ENCODE assay signal across 10 cellular contexts in the genomic region with DNA sequence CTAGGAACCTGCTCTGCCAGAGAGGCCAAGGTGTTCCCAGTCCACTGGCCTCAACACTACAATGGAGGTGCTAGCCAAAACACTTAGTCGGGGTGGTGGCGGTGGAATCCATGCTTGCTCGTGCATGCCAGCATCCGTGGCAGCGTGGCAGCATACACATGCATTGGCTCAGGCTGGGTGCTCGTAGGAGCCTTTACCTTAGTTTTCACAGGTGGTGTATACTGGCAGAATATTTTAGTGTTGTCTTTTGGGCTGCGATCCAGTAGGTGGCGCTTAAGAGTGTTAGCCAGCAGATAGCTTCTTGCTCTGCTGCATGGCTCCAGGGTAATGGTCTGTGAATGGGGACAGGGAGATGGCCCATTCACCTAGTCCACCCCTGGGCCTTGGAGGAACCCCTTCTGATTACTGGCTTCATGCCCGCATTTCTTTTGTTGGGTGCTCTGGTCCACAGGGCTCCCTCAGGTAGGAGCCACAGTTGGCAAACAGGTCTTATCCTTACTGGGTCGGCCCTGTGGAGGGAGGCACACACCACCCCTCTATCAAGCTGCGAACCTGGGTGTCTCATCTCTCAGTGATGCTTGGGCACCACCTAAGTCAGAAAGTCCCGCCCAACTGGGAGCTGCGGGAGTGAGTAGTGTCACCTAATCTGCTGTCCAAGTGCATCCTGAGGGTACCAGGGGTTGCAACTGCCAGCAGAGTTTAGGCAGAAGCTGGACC. TPM values are rescaled to one million over a fixed set of nuclear protein-coding genes. Genes with fewer than 3 reads are reported as not detected.
DNase-seq lines count a peak whose midpoint lies in the region; ATAC-seq, FAIRE-seq and TF ChIP-seq lines count a peak whose summit lies in the region.
"Had no signal": no experiment of that assay in that cellular context is flagged by ENCODE, and none has a peak within 500 bp of the region (broad histone marks: within the 10 kb centered on the region; RNA-seq: fewer than 3 reads in every experiment).

No MANE protein-coding gene starts in this region.

- intact Hi-C loops in Panc1 (cut with micrococcal nuclease; ENCODE audit: unreplicated experiment): no loop called here

- TF ChIP-seq POLR2A in tibial nerve (IDR thresholded peaks at IDR 0.05): no peak

- H3K27ac ChIP-seq in Panc1 (ENCODE audit: low read length) (no peak overlapping the region), tibial nerve (no peak overlapping the region)

- WGBS in tibial nerve, 2 donors: 41 to 54% methylated on average over 5 to 13 of the region's 13 CpGs

- H3K36me3 ChIP-seq in Panc1 (ENCODE audit: control insufficient read depth, insufficient read depth, low read length): no peaks in the 10 kb centered on the region
- no peaks in the 10 kb centered on the region for H3K36me3 ChIP-seq in tibial nerve

- H3K27ac Mint-ChIP-seq in mesothelial cell of epicardium: no peak overlapping the region
- H3K27ac Mint-ChIP-seq: CD8-positive, alpha-beta T cell; natural killer cell had no signal

- no TSS peak for BruUV-seq in Panc1 (replicated peaks; lab: Mats Ljungman, UMichigan)

- CTCF ChIA-PET in Panc1 (lab: Charles Lee): interaction anchor here (0.5 to 0.9 kb wide), 2 partner anchors 96 to 484 kb away, joined by 3 to 5 read pairs; no protein-coding TSS in a partner anchor

- peak; percentile 71 for ATAC-seq in GM21786 (IDR thresholded peaks at IDR 0.05; ENCODE audit: unreplicated experiment)
- peak; percentile 65; the same call in 1 of the 2 replicates for ATAC-seq in Panc1
- ATAC-seq: CD8-positive, alpha-beta T cell had no signal

- no peak for FAIRE-seq in HTR-8/SVneo (lab: Jason Lieb, UNC)

- H3K4me1 ChIP-seq in Panc1 (ENCODE audit: control insufficient read depth, insufficient read depth, low read length) (no peaks in the 10 kb centered on the region), tibial nerve (no peaks in the 10 kb centered on the region)

- H3K4me1 Mint-ChIP-seq in mesothelial cell of epicardium: no peaks in the 10 kb centered on the region
- H3K4me1 Mint-ChIP-seq: natural killer cell had no signal

- TF ChIP-seq CTCF in Panc1 (IDR thresholded peaks at IDR 0.05) (peak; percentile 78), fibroblast of villous mesenchyme (IDR thresholded peaks at IDR 0.05; ENCODE audit: insufficient read depth, low read depth, low read length) (peak; percentile 44), mesothelial cell of epicardium (IDR thresholded peaks at IDR 0.05; ENCODE audit: unreplicated experiment) (no peak), tibial nerve (IDR thresholded peaks at IDR 0.05) (no peak)

- peaks cover 44% of the 10 kb centered on the region for H3K9me3 Mint-ChIP-seq in mesothelial cell of epicardium
- H3K9me3 Mint-ChIP-seq: natural killer cell had no signal

- H3K36me3 Mint-ChIP-seq in mesothelial cell of epicardium: peaks cover 3% of the 10 kb centered on the region
- H3K36me3 Mint-ChIP-seq: CD8-positive, alpha-beta T cell; natural killer cell had no signal

- H3K4me3 Mint-ChIP-seq in mesothelial cell of epicardium: no peak overlapping the region
- H3K4me3 Mint-ChIP-seq: CD8-positive, alpha-beta T cell; natural killer cell had no signal

- DNase-seq in NCI-H2107 treated with DMSO at 0.1 percent for 48 hours (lab: John Stamatoyannopoulos, UW; ENCODE audit: unreplicated experiment) (peak; percentile 4), NCI-H2107 (lab: John Stamatoyannopoulos, UW) (no peak), Panc1 (ENCODE audit: low read depth, low spot score) (peak; percentile 12), fibroblast of villous mesenchyme (ENCODE audit: low read depth) (peak; percentile 1), HTR-8/SVneo (ENCODE audit: insufficient read length, low spot score) (no peak), mesothelial cell of epicardium (ENCODE audit: low spot score in 2 of 2, unreplicated experiment in 2 of 2) (no peak), tibial nerve (ENCODE audit: low spot score in 2 of 2) (no peak)
- DNase-seq: natural killer cell had no signal

- H3K27me3 ChIP-seq in Panc1 (ENCODE audit: control insufficient read depth, insufficient read depth, low read length) (no peaks in the 10 kb centered on the region), tibial nerve (peaks cover 0 to 29% of the 10 kb centered on the region in 2 donors)

- H3K9me3 ChIP-seq in Panc1 (ENCODE audit: control insufficient read depth, insufficient read depth, low read depth, low read length) (no peaks in the 10 kb centered on the region), tibial nerve (peaks cover 0 to 6% (median 2%) of the 10 kb centered on the region in 4 donors)

- TF ChIP-seq EP300 in tibial nerve (IDR thresholded peaks at IDR 0.05): no peak

- no peaks in the 10 kb centered on the region for H3K27me3 Mint-ChIP-seq in mesothelial cell of epicardium (ENCODE audit: low read depth)

- in situ Hi-C loops in Panc1 (cut with HindIII; ENCODE audit: low pct_unique_long_range_greater_than_20kb, low sequenced_read_pairs): no loop called here

- POLR2A ChIA-PET in Panc1 (lab: Charles Lee): no interaction called here

- H3K4me3 ChIP-seq in Panc1 (ENCODE audit: low read depth in 2 of 2, low read length in 2 of 2) (no peak overlapping the region), fibroblast of villous mesenchyme (ENCODE audit: low read depth, low read length) (no peak overlapping the region), tibial nerve (no peak overlapping the region)

RNA-seq across cellular contexts. Expression of gene RIPPLY1, which starts 40.0 kb away (rescaled TPM):
- total RNA-seq in Panc1 (2021; ENCODE audit: unreplicated experiment) (not detected), fibroblast of villous mesenchyme (not detected in 2 replicates), mesothelial cell of epicardium (not detected in 3 replicates), tibial nerve (not detected)
- polyA plus RNA-seq in Panc1 (2012; ENCODE audit: insufficient read length): not detected
- total RNA-seq: CD8-positive, alpha-beta T cell; natural killer cell had no signal

RNA-seq across cellular contexts. Expression of gene CLDN2, which starts 57.1 kb away (rescaled TPM):
- total RNA-seq in Panc1 (2021; ENCODE audit: unreplicated experiment) (0.10 TPM), fibroblast of villous mesenchyme (not detected in 2 replicates), mesothelial cell of epicardium (not detected in 3 replicates), tibial nerve (under 1 TPM in 3 of 4 donors, not detected in 1; 0.21 to 0.44 (median 0.30) TPM)
- not detected for polyA plus RNA-seq in Panc1 (2012; ENCODE audit: insufficient read length)
- total RNA-seq: CD8-positive, alpha-beta T cell; natural killer cell had no signal

Comparison
In these comparisons a context has a peak if more than half of its experiments do, and no peak if none do; other contexts are left out.
1. DNase-seq: peak in NCI-H2107 treated with DMSO at 0.1 percent for 48 hours (single experiment), Panc1 (single experiment) and fibroblast of villous mesenchyme (single experiment); none in NCI-H2107 (single experiment), HTR-8/SVneo (single experiment), mesothelial cell of epicardium (0 of 2) and tibial nerve (0 of 2).
2. CTCF ChIP-seq: peak in Panc1 (single experiment) and fibroblast of villous mesenchyme (single experiment); none in mesothelial cell of epicardium (single experiment) and tibial nerve (0 of 5).